In genomic region chr10:3008518-3009195, GRCh38 we compare ENCODE assay signal across 31 cellular contexts. TPM values are rescaled to one million over a fixed set of nuclear protein-coding genes. Genes with fewer than 3 reads are reported as not detected.
DNase-seq lines count a peak whose midpoint lies in the region; ATAC-seq, FAIRE-seq and TF ChIP-seq lines count a peak whose summit lies in the region.
"Had no signal": no experiment of that assay in that cellular context is flagged by ENCODE, and none has a peak within 500 bp of the region (broad histone marks: within the 10 kb centered on the region; RNA-seq: fewer than 3 reads in every experiment).

No MANE protein-coding gene starts in this region.

- DNase-seq in GM19239 (ENCODE audit: insufficient read length, low spot score): no peak
- peak; percentile 23 for DNase-seq in MV-4-11 (lab: John Stamatoyannopoulos, UW)
- peak; percentile 37 to 48 for DNase-seq in fibroblast of lung (ENCODE audit: low read depth in 2 of 2)
- no peak for DNase-seq in NCI-H146 treated with DMSO at 0.1 percent for 48 hours (lab: John Stamatoyannopoulos, UW; ENCODE audit: unreplicated experiment)
- no peak for DNase-seq in CD4-positive, alpha-beta memory T cell
- DNase-seq: activated CD4-positive, alpha-beta memory T cell treated with anti-CD3 and anti-CD28 coated beads, Interleukin-2, amount 10 ng/mL, durations not matched to agents 7 days and 5 days; activated CD4-positive, CD25-positive, alpha-beta regulatory T cell treated with anti-CD3 and anti-CD28 coated beads, Interleukin-2, amount 50 U/mL, for 72 hours; activated CD8-positive, alpha-beta memory T cell treated with anti-CD3 and anti-CD28 coated beads, Interleukin-2, amount 50 U/mL, for 48 hours; amniotic stem cell; HCEC 1CT; hypothalamus; KBM-7; left colon; mammary epithelial cell; MM.1S; NCI-H2029 treated with DMSO at 0.1 percent for 48 hours; NCI-H524 treated with DMSO at 0.1 percent for 48 hours; small intestine; stimulated activated naive CD4-positive, alpha-beta T cell treated with Interleukin-2 at 50 U/mL for 16 hours; upper lobe of left lung had no signal

- no peaks in the 10 kb centered on the region for H3K27me3 ChIP-seq in fibroblast of lung (ENCODE audit: control insufficient read depth, insufficient read depth, low read length)
- peaks cover 3% of the 10 kb centered on the region for H3K27me3 ChIP-seq in CD4-positive, alpha-beta memory T cell (ENCODE audit: insufficient read depth, low read length)
- H3K27me3 ChIP-seq: right atrium auricular region, upper lobe of left lung had no signal

- H4K20me1 ChIP-seq in fibroblast of lung (ENCODE audit: control insufficient read depth, extremely low read depth, insufficient read depth, low read length): no peaks in the 10 kb centered on the region

- H3K4me1 Mint-ChIP-seq in stimulated activated memory B cell treated with anti-CD40 and anti-IgM and Interleukin-4, amounts not matched to agents 10 μg/mL and 1 μg/mL and 100 μg/mL, for 72 hours: peaks cover 35% of the 10 kb centered on the region
- peaks cover 0 to 2% (median 0%) of the 10 kb centered on the region in 4 donors for H3K4me1 Mint-ChIP-seq in CD4-positive, alpha-beta memory T cell
- H3K4me1 Mint-ChIP-seq: activated CD4-positive, alpha-beta memory T cell treated with anti-CD3 and anti-CD28 coated beads, Interleukin-2, amount 10 ng/mL, durations not matched to agents 7 days and 5 days; activated naive CD4-positive, alpha-beta T cell treated with anti-CD3 and anti-CD28 coated beads, Interleukin-2, amount 50 U/mL, for 24 hours; CD4-positive, CD25-positive, alpha-beta regulatory T cell had no signal

- peaks cover 7% of the 10 kb centered on the region for H3K9me3 Mint-ChIP-seq in stimulated activated memory B cell treated with anti-CD40 and anti-IgM and Interleukin-4, amounts not matched to agents 10 μg/mL and 1 μg/mL and 100 μg/mL, for 72 hours
- peaks cover 0 to 5% (median 0%) of the 10 kb centered on the region in 8 donors for H3K9me3 Mint-ChIP-seq in CD4-positive, alpha-beta memory T cell
- H3K9me3 Mint-ChIP-seq: activated CD4-positive, alpha-beta memory T cell treated with anti-CD3 and anti-CD28 coated beads, Interleukin-2, amount 10 ng/mL, durations not matched to agents 7 days and 5 days; activated naive CD4-positive, alpha-beta T cell treated with anti-CD3 and anti-CD28 coated beads, Interleukin-2, amount 50 U/mL, for 24 hours; activated T-helper 2 cell treated with anti-CD3 and anti-CD28 coated beads, Interferon-gamma antibody, Interleukin-2, Interleukin-4, amounts not matched to agents 10 μg/mL and 5 μg/mL and 100 μg/mL, durations not matched to agents 14 hours and 24 hours and 36 hours had no signal

- no peak overlapping the region for H3K27ac ChIP-seq in fibroblast of lung (ENCODE audit: insufficient read depth, low read length)
- H3K27ac ChIP-seq in CD4-positive, alpha-beta memory T cell (ENCODE audit: low read depth, low read length): no peak overlapping the region
- H3K27ac ChIP-seq: parathyroid adenoma, right atrium auricular region, suprapubic skin, upper lobe of left lung had no signal

- H3K9ac ChIP-seq in fibroblast of lung (ENCODE audit: insufficient read depth, low read length): no peak overlapping the region
- H3K9ac ChIP-seq: parathyroid adenoma had no signal

- peak overlapping the region; percentile 70 for H3K27ac Mint-ChIP-seq in stimulated activated memory B cell treated with anti-CD40 and anti-IgM and Interleukin-4, amounts not matched to agents 10 μg/mL and 1 μg/mL and 100 μg/mL, for 72 hours
- no peak overlapping the region for H3K27ac Mint-ChIP-seq in CD4-positive, alpha-beta memory T cell
- H3K27ac Mint-ChIP-seq: activated CD4-positive, alpha-beta memory T cell treated with anti-CD3 and anti-CD28 coated beads, Interleukin-2, amount 10 ng/mL, durations not matched to agents 7 days and 5 days; activated naive CD4-positive, alpha-beta T cell treated with anti-CD3 and anti-CD28 coated beads, Interleukin-2, amount 50 U/mL, for 24 hours; activated T-helper 2 cell treated with anti-CD3 and anti-CD28 coated beads, Interferon-gamma antibody, Interleukin-2, Interleukin-4, amounts not matched to agents 10 μg/mL and 5 μg/mL and 100 μg/mL, durations not matched to agents 14 hours and 24 hours and 36 hours; CD4-positive, CD25-positive, alpha-beta regulatory T cell had no signal

- no peak for TF ChIP-seq CTCF in fibroblast of lung (conservative IDR thresholded peaks at IDR 0.05 in 1 of 2, IDR thresholded peaks at IDR 0.05 in 1 of 2; ENCODE audit: low read depth in 1 of 2, low read length in 2 of 2)

- CTCF ChIA-PET in CD4-positive, alpha-beta memory T cell (lab: Charles Lee; ENCODE audit: partially characterized antibody): no interaction called here

- peak; percentile 66 for ATAC-seq in stimulated activated memory B cell treated with anti-CD40 and anti-IgM and Interleukin-4, amounts not matched to agents 10 μg/mL and 1 μg/mL and 100 μg/mL, for 72 hours
- ATAC-seq in HG03378 (IDR thresholded peaks at IDR 0.05; ENCODE audit: unreplicated experiment): no peak
- ATAC-seq: Right ventricle myocardium inferior, SK-N-SH treated with all-trans-retinoic acid at 6 μM for 48 hours had no signal

- H3K4me1 ChIP-seq in fibroblast of lung (ENCODE audit: control insufficient read depth, extremely low read depth, insufficient read depth, low read length): no peaks in the 10 kb centered on the region
- H3K4me1 ChIP-seq in CD4-positive, alpha-beta memory T cell (ENCODE audit: insufficient read depth, low read length): no peaks in the 10 kb centered on the region
- H3K4me1 ChIP-seq: parathyroid adenoma, right atrium auricular region, suprapubic skin had no signal

- no peaks in the 10 kb centered on the region for H3K36me3 ChIP-seq in fibroblast of lung (ENCODE audit: control insufficient read depth, insufficient read depth, low read length)
- H3K36me3 ChIP-seq in CD4-positive, alpha-beta memory T cell (ENCODE audit: insufficient read depth, low read length): no peaks in the 10 kb centered on the region
- H3K36me3 ChIP-seq: right atrium auricular region, suprapubic skin, upper lobe of left lung had no signal

- H3K9me3 ChIP-seq in fibroblast of lung (ENCODE audit: control insufficient read depth, insufficient read depth, low read depth, low read length): no peaks in the 10 kb centered on the region
- no peaks in the 10 kb centered on the region for H3K9me3 ChIP-seq in CD4-positive, alpha-beta memory T cell (ENCODE audit: control insufficient read depth in 1 of 2, low read length in 2 of 2)
- H3K9me3 ChIP-seq: right atrium auricular region, suprapubic skin, upper lobe of left lung had no signal

- POLR2A ChIA-PET in CD4-positive, alpha-beta memory T cell (lab: Charles Lee; ENCODE audit: partially characterized antibody): no interaction called here

- peaks cover 54% of the 10 kb centered on the region for H3K27me3 Mint-ChIP-seq in stimulated activated memory B cell treated with anti-CD40 and anti-IgM and Interleukin-4, amounts not matched to agents 10 μg/mL and 1 μg/mL and 100 μg/mL, for 72 hours
- H3K27me3 Mint-ChIP-seq in CD4-positive, alpha-beta memory T cell: peaks cover 31 to 42% of the 10 kb centered on the region in 2 donors

- H3K79me2 ChIP-seq in fibroblast of lung (ENCODE audit: control insufficient read depth, insufficient read depth, low read length): no peaks in the 10 kb centered on the region
- H3K79me2 ChIP-seq: parathyroid adenoma had no signal

- H3K4me2 ChIP-seq in fibroblast of lung (ENCODE audit: extremely low read depth, insufficient read depth, low read length): no peak overlapping the region

- no peak overlapping the region for H2AFZ ChIP-seq in fibroblast of lung (ENCODE audit: low read length)
- H2AFZ ChIP-seq: parathyroid adenoma had no signal

- H3K4me3 ChIP-seq in fibroblast of lung (replicated peaks in 1 of 4; ENCODE audit: control extremely low read depth in 1 of 4, insufficient read depth in 1 of 4, low read depth in 3 of 4, low read length in 4 of 4): no peak overlapping the region
- H3K4me3 ChIP-seq in CD4-positive, alpha-beta memory T cell (ENCODE audit: low read length in 2 of 2): no peak overlapping the region
- H3K4me3 ChIP-seq: right atrium auricular region, suprapubic skin, upper lobe of left lung had no signal

- peak; percentile 53 for FAIRE-seq in GM19239 (lab: Jason Lieb, UNC)
- FAIRE-seq: D721Med, small intestine had no signal

- H3K36me3 Mint-ChIP-seq in stimulated activated memory B cell treated with anti-CD40 and anti-IgM and Interleukin-4, amounts not matched to agents 10 μg/mL and 1 μg/mL and 100 μg/mL, for 72 hours: no peaks in the 10 kb centered on the region
- H3K36me3 Mint-ChIP-seq in CD4-positive, alpha-beta memory T cell: no peaks in the 10 kb centered on the region
- H3K36me3 Mint-ChIP-seq: activated naive CD4-positive, alpha-beta T cell treated with anti-CD3 and anti-CD28 coated beads, Interleukin-2, amount 50 U/mL, for 24 hours; CD4-positive, CD25-positive, alpha-beta regulatory T cell had no signal

- intact Hi-C loops in CD4-positive, alpha-beta memory T cell (cut with micrococcal nuclease): no loop called here

- peak overlapping the region; percentile 38 for H3K4me3 Mint-ChIP-seq in stimulated activated memory B cell treated with anti-CD40 and anti-IgM and Interleukin-4, amounts not matched to agents 10 μg/mL and 1 μg/mL and 100 μg/mL, for 72 hours
- no peak overlapping the region for H3K4me3 Mint-ChIP-seq in CD4-positive, alpha-beta memory T cell
- H3K4me3 Mint-ChIP-seq: activated CD4-positive, alpha-beta memory T cell treated with anti-CD3 and anti-CD28 coated beads, Interleukin-2, amount 10 ng/mL, durations not matched to agents 7 days and 5 days; activated naive CD4-positive, alpha-beta T cell treated with anti-CD3 and anti-CD28 coated beads, Interleukin-2, amount 50 U/mL, for 24 hours; CD4-positive, CD25-positive, alpha-beta regulatory T cell had no signal

RNA-seq across cellular contexts. Expression of gene PFKP, which starts 58.7 kb away (rescaled TPM):
- total RNA-seq in fibroblast of lung: 79.1 and 90.3 TPM in 2 replicates
- 74.3 and 79.0 TPM in 2 replicates for polyA plus RNA-seq in fibroblast of lung
- 149 and 151 TPM in 2 replicates for polyA plus RNA-seq in fibroblast of lung (2012)
- polyA minus RNA-seq in fibroblast of lung (ENCODE audit: low replicate concordance): 103 and 104 TPM in 2 replicates
- 10 to 100 TPM; 83.2 to 83.6 TPM for total RNA-seq in CD4-positive, alpha-beta memory T cell
- polyA plus RNA-seq in CD4-positive, alpha-beta memory T cell: 10 to 100 TPM; 62.4 to 63.1 TPM

Comparison
In these comparisons a context has a peak if more than half of its experiments do, and no peak if none do; other contexts are left out.
1. DNase-seq: peak in MV-4-11 (single experiment) and fibroblast of lung (2 of 2); none in GM19239 (single experiment), NCI-H146 treated with DMSO at 0.1 percent for 48 hours (single experiment) and CD4-positive, alpha-beta memory T cell (0 of 5).